1 cellular context compared by ENCODE assay signal in genomic region chr12:83841620-83842019, GRCh38.
TF ChIP-seq lines count a peak whose summit lies in the region.

No MANE protein-coding gene starts in this region.

TF ChIP-seq in GM23338, 12 proteins besides CTCF, POLR2A, EP300 and RAD21 (continued from another document):
- TF ChIP-seq ZNF462 (CRISPR knock-in tag; IDR thresholded peaks at IDR 0.05) (no peak), EZH2phosphoT487 (IDR thresholded peaks at IDR 0.05; ENCODE audit: unreplicated experiment) (no peak), EZH2 (IDR thresholded peaks at IDR 0.05; ENCODE audit: low read depth, unreplicated experiment) (no peak), ZNF331 (CRISPR knock-in tag; IDR thresholded peaks at IDR 0.05; ENCODE audit: low read depth) (no peak), POLR2AphosphoS5 (IDR thresholded peaks at IDR 0.05; ENCODE audit: low read depth) (no peak), ETS1 (IDR thresholded peaks at IDR 0.05) (no peak), CREB1 (CRISPR knock-in tag; IDR thresholded peaks at IDR 0.05; ENCODE audit: low read depth) (no peak)
TF ChIP-seq in GM23338: peak in this region for 0.
